11 cellular contexts compared by ENCODE assay signal in genomic region chr3:161413127-161413854, GRCh38. TPM values are rescaled to one million over a fixed set of nuclear protein-coding genes. Genes with fewer than 3 reads are reported as not detected.
DNase-seq lines count a peak whose midpoint lies in the region; ATAC-seq and TF ChIP-seq lines count a peak whose summit lies in the region.
"Had no signal": no experiment of that assay in that cellular context is flagged by ENCODE, and none has a peak within 500 bp of the region (broad histone marks: within the 10 kb centered on the region; RNA-seq: fewer than 3 reads in every experiment).

No MANE protein-coding gene starts in this region.

- peaks cover 14% of the 10 kb centered on the region for H3K9me3 Mint-ChIP-seq in Caco-2 (ENCODE audit: unreplicated experiment)

- peaks cover 18% of the 10 kb centered on the region for H3K36me3 Mint-ChIP-seq in Caco-2 (ENCODE audit: insufficient read depth, unreplicated experiment)
- H3K36me3 Mint-ChIP-seq: CD4-positive, CD25-positive, alpha-beta regulatory T cell had no signal

- H3K4me1 Mint-ChIP-seq in Caco-2 (ENCODE audit: low read depth, unreplicated experiment): peaks cover 7% of the 10 kb centered on the region

- H3K4me1 ChIP-seq in Caco-2 (peaks cover 54% of the 10 kb centered on the region), Peyer's patch (no peaks in the 10 kb centered on the region)

- H3K4me3 Mint-ChIP-seq in Caco-2 (ENCODE audit: unreplicated experiment): no peak overlapping the region
- H3K4me3 Mint-ChIP-seq: CD4-positive, CD25-positive, alpha-beta regulatory T cell had no signal

- TF ChIP-seq CTCF in Caco-2 (IDR thresholded peaks at IDR 0.05; ENCODE audit: insufficient read depth in 1 of 2, low read depth in 1 of 2, low read length in 1 of 2, severe bottlenecking in 1 of 2, unreplicated experiment in 1 of 2) (no peak), astrocyte of the cerebellum (IDR thresholded peaks at IDR 0.05; ENCODE audit: low read depth, low read length, missing control alignments) (no peak), Peyer's patch (IDR thresholded peaks at IDR 0.05) (no peak)

- no peaks in the 10 kb centered on the region for H3K27me3 ChIP-seq in Caco-2 (replicated peaks; ENCODE audit: control insufficient read depth, insufficient read depth, low read length)
- no peaks in the 10 kb centered on the region for H3K27me3 ChIP-seq in Peyer's patch

- POLR2A ChIA-PET in Caco-2 (lab: Charles Lee): no interaction called here

- H3K36me3 ChIP-seq in Caco-2 (ENCODE audit: control insufficient read depth, insufficient read depth, low read length) (no peaks in the 10 kb centered on the region), Peyer's patch (no peaks in the 10 kb centered on the region)

- TSS peak; percentile 67 for BruUV-seq in Caco-2 (replicated peaks; lab: Mats Ljungman, UMichigan)

- H3K27ac Mint-ChIP-seq in Caco-2 (ENCODE audit: unreplicated experiment): peak overlapping the region; percentile 42
- H3K27ac Mint-ChIP-seq: CD4-positive, CD25-positive, alpha-beta regulatory T cell had no signal

- CTCF ChIA-PET in Caco-2 (lab: Charles Lee): no interaction called here

- no peak overlapping the region for H3K27ac ChIP-seq in Peyer's patch

- no peak for TF ChIP-seq POLR2A in Peyer's patch (IDR thresholded peaks at IDR 0.05)

- peaks cover 7% of the 10 kb centered on the region for H3K9me3 ChIP-seq in Caco-2
- H3K9me3 ChIP-seq in Peyer's patch: no peaks in the 10 kb centered on the region

- H3K4me3 ChIP-seq in Caco-2 (ENCODE audit: low read depth, low read length) (no peak overlapping the region), astrocyte of the cerebellum (ENCODE audit: low read depth, low read length) (no peak overlapping the region), Peyer's patch (no peak overlapping the region)

- no peaks in the 10 kb centered on the region for H3K27me3 Mint-ChIP-seq in Caco-2 (ENCODE audit: insufficient read depth, unreplicated experiment)

- in situ Hi-C loops in astrocyte of the cerebellum (cut with HindIII; ENCODE audit: low sequenced_read_pairs): no loop called here

- intact Hi-C loops in Caco-2 (cut with micrococcal nuclease; ENCODE audit: unreplicated experiment): no loop called here

- no peak for DNase-seq in Caco-2
- DNase-seq in astrocyte of the cerebellum (ENCODE audit: low read depth): peak; percentile 81
- peak; percentile 53 for DNase-seq in left lobe of liver (ENCODE audit: low spot score)
- DNase-seq in activated T-cell treated with anti-CD3 and anti-CD28 coated beads for 4 hours: no peak
- no peak for DNase-seq in Peyer's patch
- DNase-seq in NCI-H1048 (lab: John Stamatoyannopoulos, UW): no peak
- no peak for DNase-seq in NCI-H524 treated with DMSO at 0.1 percent for 48 hours (lab: John Stamatoyannopoulos, UW)
- DNase-seq: activated CD8-positive, alpha-beta memory T cell treated with anti-CD3 and anti-CD28 coated beads, Interleukin-2, amount 50 U/mL, for 4 hours; CD4-positive, CD25-positive, alpha-beta regulatory T cell had no signal

- ATAC-seq in HG02798 (IDR thresholded peaks at IDR 0.05; ENCODE audit: poor library complexity, unreplicated experiment) (peak; percentile 25), left lobe of liver (peak; percentile 47)

RNA-seq across cellular contexts. Expression of gene SPTSSB, which starts 42.0 kb away (rescaled TPM):
- total RNA-seq in Caco-2 (2022) (45.9 and 51.6 TPM in 2 replicates), left lobe of liver (0.18 TPM), Peyer's patch (not detected)
- total RNA-seq: CD4-positive, CD25-positive, alpha-beta regulatory T cell; NCI-H460 had no signal

Comparison
In these comparisons a context has a peak if more than half of its experiments do, and no peak if none do; other contexts are left out.
1. DNase-seq: peak in astrocyte of the cerebellum (single experiment) and left lobe of liver (single experiment); none in Caco-2 (0 of 2), activated T-cell treated with anti-CD3 and anti-CD28 coated beads for 4 hours (single experiment), Peyer's patch (0 of 3), NCI-H1048 (single experiment) and NCI-H524 treated with DMSO at 0.1 percent for 48 hours (single experiment).
2. RNA of gene SPTSSB, which starts 42.0 kb away (total RNA-seq): 45.9 to 51.6 TPM in Caco-2; 0.18 TPM in left lobe of liver (single experiment) and not detected in Peyer's patch; every median in the first group is over 10 times any median in the second.